In the genomic region with DNA sequence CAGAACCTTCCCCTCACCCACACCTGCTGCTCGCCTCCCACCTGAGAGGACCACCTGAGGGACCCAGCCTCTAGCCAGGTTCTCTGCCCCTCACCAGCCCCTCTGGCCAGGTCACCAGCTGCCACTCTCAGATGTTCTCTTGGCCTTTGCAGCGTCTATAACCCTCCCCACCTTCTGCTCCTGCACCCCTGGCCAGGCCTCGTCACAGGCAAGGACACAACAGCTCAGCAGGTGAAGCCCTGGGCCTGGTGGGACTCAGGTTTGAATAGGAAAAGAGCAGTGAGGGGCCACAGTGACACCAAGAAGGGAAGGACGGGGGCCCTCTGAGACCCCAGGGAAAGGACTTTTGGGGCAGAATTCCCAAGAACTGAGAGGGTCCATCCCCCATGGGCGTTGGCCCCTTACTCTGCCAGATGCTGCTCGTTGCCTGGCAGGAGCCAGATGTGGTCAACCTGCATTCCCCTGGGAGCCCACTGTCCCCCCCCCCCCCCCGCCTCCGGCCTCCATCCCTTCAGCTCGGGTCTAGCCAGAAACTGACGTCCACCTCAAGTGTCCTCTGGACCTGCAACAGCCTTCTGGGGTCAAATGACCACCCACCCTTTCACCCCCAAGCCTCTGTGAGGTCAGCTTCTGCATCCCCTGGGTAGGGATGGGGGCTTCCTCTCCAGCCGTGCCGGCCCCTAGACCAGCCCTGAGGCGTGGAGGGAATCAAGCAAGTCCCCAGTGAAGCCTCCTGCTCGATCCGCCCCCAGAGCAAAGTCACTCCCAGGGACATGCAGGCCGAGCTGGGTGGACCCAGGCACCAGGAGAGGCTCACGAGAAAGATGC, we compare ENCODE assay signal across 18 cellular contexts. TPM values are rescaled to one million over a fixed set of nuclear protein-coding genes. Genes with fewer than 3 reads are reported as not detected.
DNase-seq lines count a peak whose midpoint lies in the region; ATAC-seq, FAIRE-seq and TF ChIP-seq lines count a peak whose summit lies in the region.
"Had no signal": no experiment of that assay in that cellular context is flagged by ENCODE, and none has a peak within 500 bp of the region (broad histone marks: within the 10 kb centered on the region; RNA-seq: fewer than 3 reads in every experiment).

No MANE protein-coding gene starts in this region.

- no peak for TF ChIP-seq CTCF in thyroid gland (IDR thresholded peaks at IDR 0.05)
- no peak for TF ChIP-seq CTCF in colonic mucosa (IDR thresholded peaks at IDR 0.05)

- H3K9me3 ChIP-seq in thyroid gland, result no peaks in the 10 kb centered on the region
- no peaks in the 10 kb centered on the region for H3K9me3 ChIP-seq in colonic mucosa

- no peak for TF ChIP-seq POLR2A in thyroid gland (IDR thresholded peaks at IDR 0.05)

- H3K36me3 ChIP-seq in thyroid gland (peaks cover 31 to 40% of the 10 kb centered on the region in 2 donors), colonic mucosa (peaks cover 8% of the 10 kb centered on the region)

- no peak overlapping the region for H3K4me3 Mint-ChIP-seq in activated naive CD4-positive, alpha-beta T cell treated with anti-CD3 and anti-CD28 coated beads, Interleukin-2, amount 50 U/mL, for 24 hours
- H3K4me3 Mint-ChIP-seq in activated CD8-positive, alpha-beta T cell treated with anti-CD3 and anti-CD28 coated beads, Interleukin-2, amount 10 ng/mL, durations not matched to agents 7 days and 5 days, result no peak overlapping the region

- ATAC-seq in activated CD8-positive, alpha-beta T cell treated with anti-CD3 and anti-CD28 coated beads, Interleukin-2, amount 10 ng/mL, durations not matched to agents 7 days and 5 days, result no peak
- ATAC-seq in left lobe of liver, result peak; percentile 1

- H3K27me3 Mint-ChIP-seq in activated naive CD4-positive, alpha-beta T cell treated with anti-CD3 and anti-CD28 coated beads, Interleukin-2, amount 50 U/mL, for 24 hours, result no peaks in the 10 kb centered on the region
- no peaks in the 10 kb centered on the region for H3K27me3 Mint-ChIP-seq in activated CD8-positive, alpha-beta T cell treated with anti-CD3 and anti-CD28 coated beads, Interleukin-2, amount 10 ng/mL, durations not matched to agents 7 days and 5 days (ENCODE audit: low read depth)

- H3K9me3 Mint-ChIP-seq in activated naive CD4-positive, alpha-beta T cell treated with anti-CD3 and anti-CD28 coated beads, Interleukin-2, amount 50 U/mL, for 24 hours, result no peaks in the 10 kb centered on the region
- no peaks in the 10 kb centered on the region for H3K9me3 Mint-ChIP-seq in activated CD8-positive, alpha-beta T cell treated with anti-CD3 and anti-CD28 coated beads, Interleukin-2, amount 10 ng/mL, durations not matched to agents 7 days and 5 days (ENCODE audit: insufficient read depth)

- FAIRE-seq in urothelium cell line (lab: Jason Lieb, UNC), result no peak

- H3K4me1 ChIP-seq in thyroid gland, result peaks cover 32 to 34% of the 10 kb centered on the region in 2 donors
- H3K4me1 ChIP-seq in colonic mucosa, result no peaks in the 10 kb centered on the region

- H3K36me3 Mint-ChIP-seq in activated naive CD4-positive, alpha-beta T cell treated with anti-CD3 and anti-CD28 coated beads, Interleukin-2, amount 50 U/mL, for 24 hours, result peaks cover 6% of the 10 kb centered on the region
- H3K36me3 Mint-ChIP-seq in activated CD8-positive, alpha-beta T cell treated with anti-CD3 and anti-CD28 coated beads, Interleukin-2, amount 10 ng/mL, durations not matched to agents 7 days and 5 days (ENCODE audit: low read depth), result peaks cover 58% of the 10 kb centered on the region

- POLR2A ChIA-PET in activated CD8-positive, alpha-beta T cell treated with anti-CD3 and anti-CD28 coated beads, Interleukin-2, amount 10 ng/mL, durations not matched to agents 7 days and 5 days (lab: Charles Lee), result interaction anchor here (1.2 to 2.1 kb wide), 3 partner anchors 24 to 79 kb away, joined by 3 to 10 read pairs (median 7); partner anchors contain the start of genes LMF2, NCAPH2 and SCO2

- DNase-seq in activated naive CD4-positive, alpha-beta T cell treated with anti-CD3 and anti-CD28 coated beads, Interleukin-2, amount 50 U/mL, for 16 hours, result no peak
- DNase-seq in activated CD8-positive, alpha-beta T cell treated with anti-CD3 and anti-CD28 coated beads, Interleukin-2, amount 10 ng/mL, durations not matched to agents 7 days and 5 days, result no peak
- DNase-seq in left lobe of liver (ENCODE audit: low spot score) (no peak), thyroid gland (no peak), urothelium cell line (ENCODE audit: low spot score) (no peak), colonic mucosa (no peak), NAMALWA (ENCODE audit: low spot score) (no peak)
- DNase-seq: activated CD4-positive, alpha-beta T cell treated with anti-CD3 and anti-CD28 coated beads for 1 hour; HCEC 1CT; hypothalamus; stimulated activated CD4-positive, alpha-beta T cell treated with anti-CD3 and anti-CD28 coated beads, Interleukin-15, amount 100 ng/mL, for 24 hours had no signal

- no peak overlapping the region for H3K9ac ChIP-seq in colonic mucosa (ENCODE audit: low read depth in 2 of 2, low read length in 2 of 2)

- H3K27ac ChIP-seq in thyroid gland (peak overlapping the region; percentile 62 to 86 (median 77)), colonic mucosa (no peak overlapping the region)

- 86 to 93% methylated on average over 9 to 13 of the region's 17 CpGs for WGBS in thyroid gland, 2 donors

- no peak overlapping the region for H3K4me3 ChIP-seq in thyroid gland (replicated peaks in 1 of 3)
- no peak overlapping the region for H3K4me3 ChIP-seq in colonic mucosa
- H3K4me3 ChIP-seq: SK-N-MC had no signal

- intact Hi-C loops in thyroid gland (cut with DNase I), result no loop called here
- intact Hi-C loops in colonic mucosa (cut with DNase I), result no loop called here

- CTCF ChIA-PET in activated CD8-positive, alpha-beta T cell treated with anti-CD3 and anti-CD28 coated beads, Interleukin-2, amount 10 ng/mL, durations not matched to agents 7 days and 5 days (lab: Charles Lee), result interaction anchor here (1.1 to 1.2 kb wide), 2 partner anchors 27 to 74 kb away, joined by 3 to 5 read pairs; no protein-coding TSS in a partner anchor

- H3K27ac Mint-ChIP-seq in activated naive CD4-positive, alpha-beta T cell treated with anti-CD3 and anti-CD28 coated beads, Interleukin-2, amount 50 U/mL, for 24 hours, result peak overlapping the region; percentile 46
- peak overlapping the region; percentile 89 for H3K27ac Mint-ChIP-seq in activated CD8-positive, alpha-beta T cell treated with anti-CD3 and anti-CD28 coated beads, Interleukin-2, amount 10 ng/mL, durations not matched to agents 7 days and 5 days

- H3K27me3 ChIP-seq in thyroid gland, result no peaks in the 10 kb centered on the region
- H3K27me3 ChIP-seq in colonic mucosa, result no peaks in the 10 kb centered on the region

- H3K4me1 Mint-ChIP-seq in activated naive CD4-positive, alpha-beta T cell treated with anti-CD3 and anti-CD28 coated beads, Interleukin-2, amount 50 U/mL, for 24 hours, result peaks cover 12% of the 10 kb centered on the region
- H3K4me1 Mint-ChIP-seq in activated CD8-positive, alpha-beta T cell treated with anti-CD3 and anti-CD28 coated beads, Interleukin-2, amount 10 ng/mL, durations not matched to agents 7 days and 5 days (ENCODE audit: low read depth), result peaks cover 25% of the 10 kb centered on the region

RNA-seq across cellular contexts. Expression of gene SBF1, which starts 28.7 kb away (rescaled TPM):
- 100 to 1,000 TPM; 177 to 183 TPM for total RNA-seq in activated CD8-positive, alpha-beta T cell treated with anti-CD3 and anti-CD28 coated beads, Interleukin-2, amount 10 ng/mL, durations not matched to agents 7 days and 5 days
- total RNA-seq in left lobe of liver (31.2 TPM), thyroid gland (100 to 1,000 TPM in 3 of 4 donors, 10 to 100 TPM in 1; 80.0 to 227 (median 128) TPM), colonic mucosa (100 to 1,000 TPM in 1 of 2 donors, 10 to 100 TPM in 1; 68.3 to 101 TPM)

RNA-seq across cellular contexts. Expression of gene ADM2, which starts 35.2 kb away (rescaled TPM):
- total RNA-seq in activated CD8-positive, alpha-beta T cell treated with anti-CD3 and anti-CD28 coated beads, Interleukin-2, amount 10 ng/mL, durations not matched to agents 7 days and 5 days, result 1 to 10 TPM; 4.1 to 4.2 TPM
- total RNA-seq in left lobe of liver, result 1.3 TPM
- 10 to 100 TPM in 1 of 4 donors, 1 to 10 TPM in 3; 5.2 to 23.5 (median 6.6) TPM for total RNA-seq in thyroid gland
- total RNA-seq in colonic mucosa, result 1 to 10 TPM; 4.4 to 5.1 TPM

RNA-seq across cellular contexts. Expression of gene MIOX, which starts 40.6 kb away (rescaled TPM):
- total RNA-seq in activated CD8-positive, alpha-beta T cell treated with anti-CD3 and anti-CD28 coated beads, Interleukin-2, amount 10 ng/mL, durations not matched to agents 7 days and 5 days, result under 1 TPM in 1 of 2 experiments, not detected in 1; 0.40 TPM
- not detected for total RNA-seq in left lobe of liver
- 10 to 100 TPM in 1 of 4 donors, 1 to 10 TPM in 3; 2.1 to 11.3 (median 4.7) TPM for total RNA-seq in thyroid gland
- total RNA-seq in colonic mucosa, result not detected
- total RNA-seq: Daoy, esophagus mucosa, M059J, mesenteric fat pad, posterior vena cava had no signal
